ENCODE assay signal across 12 cellular contexts in the genomic region with DNA sequence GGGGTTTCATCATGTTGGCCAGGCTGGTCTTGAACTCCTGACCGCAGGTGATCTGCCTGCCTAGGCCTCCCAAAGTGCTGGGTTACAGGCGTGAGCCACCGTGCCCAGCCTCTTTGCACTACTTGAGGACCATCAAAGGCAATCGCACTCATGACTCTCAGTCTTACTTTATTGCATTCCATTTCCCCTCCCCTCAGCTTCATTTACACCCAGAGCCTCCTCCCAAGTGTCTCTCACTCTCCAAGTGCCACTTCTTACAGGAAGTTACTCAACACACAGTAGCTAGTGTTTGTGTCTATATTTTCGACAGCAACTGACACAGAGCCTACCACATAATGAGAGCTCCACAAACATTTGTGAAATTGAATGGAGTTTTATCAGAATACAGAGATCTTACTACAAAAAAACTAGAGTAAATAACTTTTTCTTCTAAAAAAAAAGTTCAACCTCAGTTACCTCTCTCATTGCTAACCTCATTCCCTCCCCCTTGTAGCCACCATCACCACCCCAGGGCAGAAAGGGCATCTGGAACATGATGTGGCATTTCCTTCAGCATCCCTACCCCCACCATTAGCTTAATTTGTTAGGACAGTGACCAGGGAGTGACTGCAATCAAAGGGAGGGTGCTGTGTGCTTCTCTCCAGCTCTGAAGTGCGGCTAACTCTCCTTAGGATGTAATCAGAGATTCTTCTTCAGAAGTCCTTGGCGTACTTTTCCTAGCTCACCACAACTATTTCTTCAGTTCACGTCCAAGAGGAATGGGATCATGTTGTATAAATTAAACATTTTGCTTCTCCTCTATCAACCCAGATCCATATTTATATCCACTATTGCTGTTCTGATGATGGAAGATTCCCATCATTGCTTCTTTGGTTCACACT. TPM values are rescaled to one million over a fixed set of nuclear protein-coding genes. Genes with fewer than 3 reads are reported as not detected.
A peak's percentile ranks its signal among the peaks of the same experiment; 100 is the strongest.
DNase-seq lines count a peak whose midpoint lies in the region; ATAC-seq, FAIRE-seq and TF ChIP-seq lines count a peak whose summit lies in the region.
"Had no signal": no experiment of that assay in that cellular context is flagged by ENCODE, and none has a peak within 500 bp of the region (broad histone marks: within the 10 kb centered on the region; RNA-seq: fewer than 3 reads in every experiment).

No MANE protein-coding gene starts in this region.

- TF ChIP-seq CTCF in right lobe of liver (IDR thresholded peaks at IDR 0.05), result no peak
- no peak for TF ChIP-seq CTCF in HepG2 (CRISPR knock-in tag; IDR thresholded peaks at IDR 0.05)
- no peak for TF ChIP-seq CTCF in left lung (IDR thresholded peaks at IDR 0.05)
- TF ChIP-seq CTCF in upper lobe of right lung (IDR thresholded peaks at IDR 0.05), result no peak

- intact Hi-C loops in right lobe of liver (cut with DNase I) (no loop called here), HepG2 (cut with micrococcal nuclease; ENCODE audit: unreplicated experiment) (no loop called here), left lung (cut with DNase I) (no loop called here), upper lobe of right lung (cut with DNase I) (no loop called here)

- H3K4me1 ChIP-seq in right lobe of liver, result no peaks in the 10 kb centered on the region
- H3K4me1 ChIP-seq in HepG2 (ENCODE audit: insufficient read depth, low read length), result no peaks in the 10 kb centered on the region
- H3K4me1 ChIP-seq in left lung, result peaks cover 0 to 49% of the 10 kb centered on the region in 2 donors
- H3K4me1 ChIP-seq in upper lobe of right lung, result peaks cover 9% of the 10 kb centered on the region
- H3K4me1 ChIP-seq: pancreas had no signal

- no peaks in the 10 kb centered on the region; the same call in 1 of the 2 replicates for H4K20me1 ChIP-seq in HepG2 (ENCODE audit: insufficient read depth, low read length)

- no TSS peak for BruUV-seq in HepG2 (replicated peaks; lab: Mats Ljungman, UMichigan)

- TF ChIP-seq POLR2A in right lobe of liver (IDR thresholded peaks at IDR 0.05), result no peak
- TF ChIP-seq POLR2A in HepG2 (IDR thresholded peaks at IDR 0.05; ENCODE audit: insufficient read depth in 1 of 2, low read depth in 2 of 2, low read length in 2 of 2), result no peak

- CTCF ChIA-PET in HepG2 (lab: Yijun Ruan, JAX; ENCODE audit: low intra/inter-chr PET ratio, low total read pairs), result no interaction called here

- no peak overlapping the region for H2AFZ ChIP-seq in HepG2 (ENCODE audit: low read length)

- in situ Hi-C loops in HepG2 (cut with HindIII; ENCODE audit: extremely low pct_ligation_motif_present, low pct_unique_long_range_greater_than_20kb), result no loop called here

- H3K79me2 ChIP-seq in HepG2 (ENCODE audit: insufficient read depth, low read length), result no peaks in the 10 kb centered on the region

- 45% methylated on average over 8 of the region's 8 CpGs for WGBS in right lobe of liver (ENCODE audit: insufficient coverage, low coverage, low lambda C conversion rate, missing lambda C conversion rate)
- 6% methylated on average over 8 of the region's 8 CpGs for WGBS in HepG2 (ENCODE audit: low lambda C conversion rate)

- no peak for DNase-seq in right lobe of liver
- no peak for DNase-seq in HepG2 (ENCODE audit: low spot score)
- no peak for DNase-seq in SK-N-MC (ENCODE audit: low read depth, low spot score)
- DNase-seq in left lung, result peak in 1 of 2 donors; percentile 61
- DNase-seq in upper lobe of right lung, result no peak
- no peak for DNase-seq in retina
- DNase-seq: pancreas had no signal

- TF ChIP-seq EP300 in HepG2 (IDR thresholded peaks at IDR 0.05; ENCODE audit: low read depth in 2 of 2, low read length in 2 of 2) (no peak), HepG2 (CRISPR knock-in tag; IDR thresholded peaks at IDR 0.05; ENCODE audit: borderline replicate concordance) (no peak)

- no peak for TF ChIP-seq RAD21 in HepG2 (CRISPR knock-in tag; IDR thresholded peaks at IDR 0.05)

- H3K9me3 ChIP-seq in right lobe of liver, result no peaks in the 10 kb centered on the region
- no peaks in the 10 kb centered on the region for H3K9me3 ChIP-seq in HepG2 (ENCODE audit: low read length)
- H3K9me3 ChIP-seq in SK-N-MC (ENCODE audit: low read depth, low read length), result no peaks in the 10 kb centered on the region
- no peaks in the 10 kb centered on the region for H3K9me3 ChIP-seq in left lung
- no peaks in the 10 kb centered on the region for H3K9me3 ChIP-seq in upper lobe of right lung
- H3K9me3 ChIP-seq: ascending aorta, pancreas had no signal

- H3K36me3 ChIP-seq in right lobe of liver (no peaks in the 10 kb centered on the region), HepG2 (replicated peaks in 1 of 2; ENCODE audit: control insufficient read depth in 1 of 2, insufficient read depth in 2 of 2, low read length in 2 of 2) (no peaks in the 10 kb centered on the region), SK-N-MC (ENCODE audit: insufficient read depth, low read length) (no peaks in the 10 kb centered on the region), left lung (no peaks in the 10 kb centered on the region), upper lobe of right lung (no peaks in the 10 kb centered on the region)
- H3K36me3 ChIP-seq: ascending aorta, pancreas had no signal

- peak overlapping the region in 1 of 3 donors; percentile 33 for H3K27ac ChIP-seq in right lobe of liver
- H3K27ac ChIP-seq in HepG2 (ENCODE audit: extremely low read length, insufficient read depth, low read length), result no peak overlapping the region
- H3K27ac ChIP-seq in SK-N-MC, result peak overlapping the region; percentile 57
- H3K27ac ChIP-seq in left lung, result peak overlapping the region; percentile 71 to 92
- peak overlapping the region; percentile 58 for H3K27ac ChIP-seq in upper lobe of right lung
- H3K27ac ChIP-seq: ascending aorta had no signal

- H3K4me2 ChIP-seq in HepG2 (ENCODE audit: low read depth, low read length), result no peak overlapping the region

- H3K9ac ChIP-seq in HepG2 (ENCODE audit: insufficient read depth, low read depth, low read length) (no peak overlapping the region), SK-N-MC (ENCODE audit: insufficient read length) (no peak overlapping the region)

- ATAC-seq in right lobe of liver (peak; percentile 57 to 77 (median 65)), HepG2 (no peak), left lung (peak; percentile 94), upper lobe of right lung (peak; percentile 95), HG03457 (IDR thresholded peaks at IDR 0.05; ENCODE audit: unreplicated experiment) (no peak), GM19397 (IDR thresholded peaks at IDR 0.05; ENCODE audit: unreplicated experiment) (no peak)

- POLR2A ChIA-PET in HepG2 (lab: Yijun Ruan, JAX), result no interaction called here

- H3K4me3 ChIP-seq in right lobe of liver (no peak overlapping the region), HepG2 (replicated peaks in 1 of 3; ENCODE audit: insufficient read depth in 1 of 3, low read depth in 2 of 3, low read length in 3 of 3) (no peak overlapping the region), SK-N-MC (peak overlapping the region; percentile 20), left lung (no peak overlapping the region), upper lobe of right lung (no peak overlapping the region)
- H3K4me3 ChIP-seq: ascending aorta, pancreas had no signal

- no peaks in the 10 kb centered on the region for H3K27me3 ChIP-seq in right lobe of liver
- H3K27me3 ChIP-seq in HepG2 (ENCODE audit: control insufficient read depth in 1 of 2, insufficient read depth in 2 of 2, low read length in 2 of 2), result peaks cover 0 to 5% of the 10 kb centered on the region in 2 experiments; a peak in 1 of 5 replicates
- H3K27me3 ChIP-seq in left lung, result no peaks in the 10 kb centered on the region
- H3K27me3 ChIP-seq in upper lobe of right lung, result no peaks in the 10 kb centered on the region
- H3K27me3 ChIP-seq: ascending aorta, pancreas had no signal

- no peak for FAIRE-seq in HepG2 (lab: Jason Lieb, UNC)
- FAIRE-seq: frontal cortex, pancreas had no signal

TF ChIP-seq in HepG2, 621 proteins besides CTCF, POLR2A, EP300 and RAD21 (continues in another document):
- TF ChIP-seq ZBTB38 (CRISPR knock-in tag; IDR thresholded peaks at IDR 0.05), result no peak
- no peak for TF ChIP-seq HDAC2 (CRISPR knock-in tag; IDR thresholded peaks at IDR 0.05)
- TF ChIP-seq RARG (CRISPR knock-in tag; IDR thresholded peaks at IDR 0.05; ENCODE audit: low read depth), result no peak
- no peak for TF ChIP-seq ZNF430 (CRISPR knock-in tag; IDR thresholded peaks at IDR 0.05)
- TF ChIP-seq MEIS2 (CRISPR knock-in tag; IDR thresholded peaks at IDR 0.05), result no peak

RNA-seq across cellular contexts. Expression of a gene that starts 17.0 kb away (rescaled TPM):
- total RNA-seq in right lobe of liver (1 to 10 TPM in 3 of 6 experiments, under 1 TPM in 3; 0.46 to 2.3 (median 1.0) TPM), HepG2 (2016; rRNA removed; fragmentation: Illumina TruSeq; extraction: Trizol) (not detected in 2 replicates), left lung (1 to 10 TPM; 1.9 to 6.6 TPM), upper lobe of right lung (2.9 TPM)
- total RNA-seq in HepG2 (2016; cell fraction: cytosol; rRNA removed; fragmentation: Illumina TruSeq; extraction: Trizol; ENCODE audit: low read depth), result not detected in 2 replicates
- not detected in 2 replicates for total RNA-seq in HepG2 (2016; cell fraction: insoluble cytoplasmic fraction; rRNA removed; fragmentation: Illumina TruSeq; extraction: Trizol)
- not detected in 2 replicates for total RNA-seq in HepG2 (2016; cell fraction: membrane; rRNA removed; fragmentation: Illumina TruSeq; extraction: Trizol)
- not detected in 2 replicates for total RNA-seq in HepG2 (2016; cell fraction: nucleus; rRNA removed; fragmentation: Illumina TruSeq; extraction: Trizol)
- not detected in 2 replicates for polyA plus RNA-seq in HepG2 (2011; rRNA removed)
- not detected in 2 replicates for polyA plus RNA-seq in HepG2 (2011; cell fraction: cytosol; rRNA removed)
- not detected in 2 replicates for polyA plus RNA-seq in HepG2 (2011; cell fraction: nucleus; rRNA removed)
- polyA plus RNA-seq in HepG2 (2012), result not detected in 2 replicates
- polyA plus RNA-seq in HepG2 (2016; cell fraction: cytosol; fragmentation: Illumina TruSeq; extraction: Trizol; ENCODE audit: low read depth), result not detected in 2 replicates
- not detected in 2 replicates for polyA plus RNA-seq in HepG2 (2016; cell fraction: insoluble cytoplasmic fraction; fragmentation: Illumina TruSeq; extraction: Trizol; ENCODE audit: low read depth)
- not detected in 2 replicates for polyA plus RNA-seq in HepG2 (2016; cell fraction: membrane; fragmentation: Illumina TruSeq; extraction: Trizol; ENCODE audit: low read depth)
- polyA plus RNA-seq in HepG2 (2016; cell fraction: nucleus; fragmentation: Illumina TruSeq; extraction: Trizol; ENCODE audit: insufficient read depth, low read depth), result not detected in 2 replicates
- 0.36 TPM in 1 of 2 replicates, not detected in the other for polyA minus RNA-seq in HepG2 (2011; rRNA and poly(A)+ RNA removed; ENCODE audit: low replicate concordance)
- polyA minus RNA-seq in HepG2 (2011; cell fraction: cytosol; rRNA and poly(A)+ RNA removed), result not detected in 2 replicates
- polyA minus RNA-seq in HepG2 (2011; cell fraction: nucleus; rRNA and poly(A)+ RNA removed), result not detected in 2 replicates
- total RNA-seq: RPMI7951 had no signal

Comparison
In these comparisons a context has a peak if more than half of its experiments do, and no peak if none do; other contexts are left out.
1. ATAC-seq: peak in right lobe of liver (4 of 4), left lung (single experiment) and upper lobe of right lung (single experiment); none in HepG2 (single experiment), HG03457 (single experiment) and GM19397 (single experiment).